ENCODE assay signal across 8 cellular contexts in genomic region chr20:16476032-16476431, GRCh38.
A peak's percentile ranks its signal among the peaks of the same experiment; 100 is the strongest.
DNase-seq lines count a peak whose midpoint lies in the region; ATAC-seq and TF ChIP-seq lines count a peak whose summit lies in the region.

No MANE protein-coding gene starts in this region.

- intact Hi-C loops in CD4-positive, alpha-beta memory T cell (cut with micrococcal nuclease), result no loop called here

- no peaks in the 10 kb centered on the region for H3K79me2 ChIP-seq in neural progenitor cell (ENCODE audit: low read depth)

- H3K27me3 ChIP-seq in CD4-positive, alpha-beta memory T cell (ENCODE audit: insufficient read depth, low read length), result no peaks in the 10 kb centered on the region
- no peaks in the 10 kb centered on the region for H3K27me3 ChIP-seq in neural progenitor cell

- H3K9me3 ChIP-seq in CD4-positive, alpha-beta memory T cell (ENCODE audit: control insufficient read depth in 1 of 2, low read length in 2 of 2), result no peaks in the 10 kb centered on the region
- H3K9me3 ChIP-seq in neural progenitor cell (ENCODE audit: low read depth), result no peaks in the 10 kb centered on the region

- no peaks in the 10 kb centered on the region for H3K27me3 Mint-ChIP-seq in CD4-positive, alpha-beta memory T cell
- peaks cover 2% of the 10 kb centered on the region for H3K27me3 Mint-ChIP-seq in neural progenitor cell (ENCODE audit: insufficient read depth, low read depth)
- no peaks in the 10 kb centered on the region for H3K27me3 Mint-ChIP-seq in activated CD4-positive, alpha-beta memory T cell treated with anti-CD3 and anti-CD28 coated beads, Interleukin-2, amount 10 ng/mL, durations not matched to agents 7 days and 5 days

- no peak overlapping the region for H3K4me3 Mint-ChIP-seq in CD4-positive, alpha-beta memory T cell
- no peak overlapping the region for H3K4me3 Mint-ChIP-seq in neural progenitor cell
- no peak overlapping the region for H3K4me3 Mint-ChIP-seq in activated CD4-positive, alpha-beta memory T cell treated with anti-CD3 and anti-CD28 coated beads, Interleukin-2, amount 10 ng/mL, durations not matched to agents 7 days and 5 days

- no peaks in the 10 kb centered on the region for H4K20me1 ChIP-seq in neural progenitor cell (ENCODE audit: low read depth)

- no peak overlapping the region for H3K4me3 ChIP-seq in CD4-positive, alpha-beta memory T cell (ENCODE audit: low read length in 2 of 2)
- H3K4me3 ChIP-seq in LNCaP clone FGC (ENCODE audit: low read depth, low read length) (no peak overlapping the region), neural progenitor cell (no peak overlapping the region)

- CTCF ChIA-PET in CD4-positive, alpha-beta memory T cell (lab: Charles Lee; ENCODE audit: partially characterized antibody), result interaction anchor here (0.7 to 1.9 kb wide), 13 partner anchors 8 to 704 kb away, joined by 3 to 7 read pairs (median 3); no protein-coding TSS in a partner anchor
- CTCF ChIA-PET in RWPE1 (lab: Yijun Ruan, JAX), result interaction anchor here (0.5 to 0.8 kb wide), 3 partner anchors 21 to 327 kb away, joined by 3 to 7 read pairs (median 3); no protein-coding TSS in a partner anchor
- CTCF ChIA-PET in activated CD4-positive, alpha-beta memory T cell treated with anti-CD3 and anti-CD28 coated beads, Interleukin-2, amount 10 ng/mL, durations not matched to agents 7 days and 5 days (lab: Charles Lee), result interaction anchor here (0.6 to 2.5 kb wide), 6 partner anchors 9 to 767 kb away, joined by 3 to 14 read pairs (median 5); no protein-coding TSS in a partner anchor

- H3K9ac ChIP-seq in neural progenitor cell, result no peak overlapping the region

- H3F3A ChIP-seq in neural progenitor cell (ENCODE audit: low read depth), result no peaks in the 10 kb centered on the region

- H3K4me1 ChIP-seq in CD4-positive, alpha-beta memory T cell (ENCODE audit: insufficient read depth, low read length), result no peaks in the 10 kb centered on the region
- no peaks in the 10 kb centered on the region for H3K4me1 ChIP-seq in neural progenitor cell

- peaks cover 14 to 16% of the 10 kb centered on the region in 2 donors for H3K36me3 Mint-ChIP-seq in CD4-positive, alpha-beta memory T cell
- H3K36me3 Mint-ChIP-seq in neural progenitor cell, result peaks cover 6% of the 10 kb centered on the region
- H3K36me3 Mint-ChIP-seq in activated CD4-positive, alpha-beta memory T cell treated with anti-CD3 and anti-CD28 coated beads, Interleukin-2, amount 10 ng/mL, durations not matched to agents 7 days and 5 days (ENCODE audit: low read depth), result no peaks in the 10 kb centered on the region

- POLR2A ChIA-PET in CD4-positive, alpha-beta memory T cell (lab: Charles Lee; ENCODE audit: partially characterized antibody), result no interaction called here
- POLR2A ChIA-PET in RWPE1 (lab: Yijun Ruan, JAX; ENCODE audit: low non-redundant PET), result no interaction called here
- POLR2A ChIA-PET in activated CD4-positive, alpha-beta memory T cell treated with anti-CD3 and anti-CD28 coated beads, Interleukin-2, amount 10 ng/mL, durations not matched to agents 7 days and 5 days (lab: Charles Lee), result no interaction called here

- peak in 3 of 5 donors; percentile 13 to 27 (median 15) for DNase-seq in CD4-positive, alpha-beta memory T cell
- DNase-seq in LNCaP clone FGC (ENCODE audit: low read depth) (peak; percentile 39), RWPE1 (ENCODE audit: low spot score) (peak; percentile 38), fibroblast of gingiva (ENCODE audit: low read depth) (peak; percentile 57), neural progenitor cell (ENCODE audit: low spot score) (peak; percentile 50), NCI-H1048 (lab: John Stamatoyannopoulos, UW) (no peak)
- no peak for DNase-seq in activated CD4-positive, alpha-beta memory T cell treated with anti-CD3 and anti-CD28 coated beads, Interleukin-2, amount 10 ng/mL, durations not matched to agents 7 days and 5 days

- H3K27ac Mint-ChIP-seq in CD4-positive, alpha-beta memory T cell, result no peak overlapping the region
- H3K27ac Mint-ChIP-seq in neural progenitor cell, result no peak overlapping the region
- no peak overlapping the region for H3K27ac Mint-ChIP-seq in activated CD4-positive, alpha-beta memory T cell treated with anti-CD3 and anti-CD28 coated beads, Interleukin-2, amount 10 ng/mL, durations not matched to agents 7 days and 5 days

- no peaks in the 10 kb centered on the region for H3K9me3 Mint-ChIP-seq in CD4-positive, alpha-beta memory T cell
- H3K9me3 Mint-ChIP-seq in neural progenitor cell, result no peaks in the 10 kb centered on the region
- H3K9me3 Mint-ChIP-seq in activated CD4-positive, alpha-beta memory T cell treated with anti-CD3 and anti-CD28 coated beads, Interleukin-2, amount 10 ng/mL, durations not matched to agents 7 days and 5 days, result no peaks in the 10 kb centered on the region

- ATAC-seq in GM19351 (IDR thresholded peaks at IDR 0.05; ENCODE audit: unreplicated experiment), result peak; percentile 70

- no peak overlapping the region for H3K4me2 ChIP-seq in neural progenitor cell

- no peaks in the 10 kb centered on the region for H3K36me3 ChIP-seq in CD4-positive, alpha-beta memory T cell (ENCODE audit: insufficient read depth, low read length)
- no peaks in the 10 kb centered on the region for H3K36me3 ChIP-seq in neural progenitor cell

- TF ChIP-seq CTCF in LNCaP clone FGC (IDR thresholded peaks at IDR 0.05; ENCODE audit: control insufficient read depth, extremely low read depth, insufficient read depth), result peak; percentile 68
- peak; percentile 91 for TF ChIP-seq CTCF in RWPE1 (conservative IDR thresholded peaks at IDR 0.05; ENCODE audit: low read depth)
- TF ChIP-seq CTCF in neural progenitor cell (IDR thresholded peaks at IDR 0.05), result peak; percentile 74

- H3K4me1 Mint-ChIP-seq in CD4-positive, alpha-beta memory T cell, result peaks cover 3 to 5% (median 4%) of the 10 kb centered on the region in 4 donors
- H3K4me1 Mint-ChIP-seq in neural progenitor cell, result peaks cover 9% of the 10 kb centered on the region
- peaks cover 1% of the 10 kb centered on the region for H3K4me1 Mint-ChIP-seq in activated CD4-positive, alpha-beta memory T cell treated with anti-CD3 and anti-CD28 coated beads, Interleukin-2, amount 10 ng/mL, durations not matched to agents 7 days and 5 days

- no peak overlapping the region for H3K27ac ChIP-seq in CD4-positive, alpha-beta memory T cell (ENCODE audit: low read depth, low read length)
- no peak overlapping the region for H3K27ac ChIP-seq in RWPE1
- H3K27ac ChIP-seq in neural progenitor cell, result no peak overlapping the region

- no peak overlapping the region for H2AFZ ChIP-seq in neural progenitor cell (replicated peaks)

Comparison
In these comparisons a context has a peak if more than half of its experiments do, and no peak if none do; other contexts are left out.
1. DNase-seq: peak in CD4-positive, alpha-beta memory T cell (3 of 5), LNCaP clone FGC (single experiment), RWPE1 (single experiment), fibroblast of gingiva (single experiment) and neural progenitor cell (single experiment); none in activated CD4-positive, alpha-beta memory T cell treated with anti-CD3 and anti-CD28 coated beads, Interleukin-2, amount 10 ng/mL, durations not matched to agents 7 days and 5 days (single experiment) and NCI-H1048 (single experiment).
2. Peak in every context shown above with its lines, with median percentiles within 50 percentile points of each other: CTCF ChIP-seq.